In the genomic region with DNA sequence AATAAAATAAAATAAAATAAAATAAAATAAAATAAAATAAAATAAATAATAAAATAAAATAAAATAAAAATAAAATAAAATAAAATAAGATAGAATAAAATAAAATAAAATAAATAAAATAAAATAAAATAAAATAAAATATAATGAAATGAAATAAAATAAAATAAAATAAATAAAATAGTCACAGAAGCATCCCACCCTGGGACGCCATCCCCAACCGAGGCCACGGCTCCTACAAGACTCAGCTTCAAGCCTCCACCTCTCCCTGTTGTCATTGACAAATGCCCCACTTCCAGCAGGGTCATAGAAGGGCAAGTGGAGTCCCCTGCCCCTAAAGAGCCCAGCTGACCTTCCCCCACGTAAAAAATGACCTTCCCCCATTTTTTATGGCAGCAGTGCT, we compare ENCODE assay signal across 33 cellular contexts. TPM values are rescaled to one million over a fixed set of nuclear protein-coding genes. Genes with fewer than 3 reads are reported as not detected.
"Had no signal": no experiment of that assay in that cellular context is flagged by ENCODE, and none has a peak within 500 bp of the region (broad histone marks: within the 10 kb centered on the region; RNA-seq: fewer than 3 reads in every experiment).

No MANE protein-coding gene starts in this region.

- H3K4me1 ChIP-seq: ascending aorta, breast epithelium, colonic mucosa, heart right ventricle had no signal

- H3K4me3 Mint-ChIP-seq: activated CD4-positive, alpha-beta memory T cell treated with anti-CD3 and anti-CD28 coated beads, Interleukin-2, amount 10 ng/mL, durations not matched to agents 7 days and 5 days; activated naive CD4-positive, alpha-beta T cell treated with anti-CD3 and anti-CD28 coated beads, Interleukin-2, amount 10 ng/mL, durations not matched to agents 7 days and 5 days; activated naive CD8-positive, alpha-beta T cell treated with anti-CD3 and anti-CD28 coated beads, Interleukin-2, amount 10 ng/mL, durations not matched to agents 7 days and 5 days; activated T-cell treated with anti-CD3 and anti-CD28 coated beads, Interleukin-2, amount 50 U/mL, for 24 hours; activated T-cell treated with anti-CD3 and anti-CD28 coated beads, Interleukin-2, amount 50 U/mL, for 72 hours; brain; T-cell; T-helper 1 cell treated with Interleukin-12 subunit alpha and Interleukin-12 subunit beta and Interleukin-4 antibody, amounts not matched to agents 30 μg/mL and 1 μg/mL, for 36 hours had no signal

- H3K27ac Mint-ChIP-seq: activated CD4-positive, alpha-beta memory T cell treated with anti-CD3 and anti-CD28 coated beads, Interleukin-2, amount 10 ng/mL, durations not matched to agents 7 days and 5 days; activated naive CD4-positive, alpha-beta T cell treated with anti-CD3 and anti-CD28 coated beads, Interleukin-2, amount 10 ng/mL, durations not matched to agents 7 days and 5 days; activated naive CD4-positive, alpha-beta T cell treated with anti-CD3 and anti-CD28 coated beads, Interleukin-2, amount 50 U/mL, for 72 hours; activated naive CD8-positive, alpha-beta T cell treated with anti-CD3 and anti-CD28 coated beads, Interleukin-2, amount 10 ng/mL, durations not matched to agents 7 days and 5 days; activated T-cell treated with anti-CD3 and anti-CD28 coated beads, Interleukin-2, amount 50 U/mL, for 24 hours; activated T-cell treated with anti-CD3 and anti-CD28 coated beads, Interleukin-2, amount 50 U/mL, for 72 hours; brain; T-cell; T-helper 1 cell treated with Interleukin-12 subunit alpha and Interleukin-12 subunit beta and Interleukin-4 antibody, amounts not matched to agents 30 μg/mL and 1 μg/mL, for 36 hours had no signal

- DNase-seq: activated CD4-positive, alpha-beta T cell treated with anti-CD3 and anti-CD28 coated beads for 1 hour; activated CD4-positive, alpha-beta T cell treated with anti-CD3 and anti-CD28 coated beads for 48 hours; activated gamma-delta T cell; activated naive CD4-positive, alpha-beta T cell; activated naive CD4-positive, alpha-beta T cell treated with anti-CD3 and anti-CD28 coated beads, Interleukin-2, amount 10 ng/mL, durations not matched to agents 7 days and 5 days; activated naive CD8-positive, alpha-beta T cell treated with anti-CD3 and anti-CD28 coated beads, Interleukin-2, amount 10 ng/mL, durations not matched to agents 7 days and 5 days; activated T-cell treated with anti-CD3 and anti-CD28 coated beads for 4 hours; activated T-cell treated with anti-CD3 and anti-CD28 coated beads, Interleukin-2, amount 50 U/mL, for 24 hours; activated T-cell treated with anti-CD3 and anti-CD28 coated beads, Interleukin-2, amount 50 U/mL, for 72 hours; central memory CD4-positive, alpha-beta T cell; cerebellar nuclear complex; colonic mucosa; effector CD8-positive, alpha-beta T cell; esophagus squamous epithelium; foreskin melanocyte; heart right ventricle; SW 1271; T-cell; T1000; WERI-Rb-1 had no signal

- H3K27ac ChIP-seq: ascending aorta, breast epithelium, cardiac muscle cell, colonic mucosa, epithelial cell of prostate, esophagus squamous epithelium, gastroesophageal sphincter, heart right ventricle, WERI-Rb-1 had no signal

- H3K9me3 Mint-ChIP-seq: activated CD4-positive, alpha-beta memory T cell treated with anti-CD3 and anti-CD28 coated beads, Interleukin-2, amount 10 ng/mL, durations not matched to agents 7 days and 5 days; activated naive CD4-positive, alpha-beta T cell treated with anti-CD3 and anti-CD28 coated beads, Interleukin-2, amount 10 ng/mL, durations not matched to agents 7 days and 5 days; activated naive CD4-positive, alpha-beta T cell treated with anti-CD3 and anti-CD28 coated beads, Interleukin-2, amount 50 U/mL, for 72 hours; activated naive CD8-positive, alpha-beta T cell treated with anti-CD3 and anti-CD28 coated beads, Interleukin-2, amount 10 ng/mL, durations not matched to agents 7 days and 5 days; activated T-cell treated with anti-CD3 and anti-CD28 coated beads, Interleukin-2, amount 50 U/mL, for 24 hours; activated T-cell treated with anti-CD3 and anti-CD28 coated beads, Interleukin-2, amount 50 U/mL, for 72 hours; T-cell; T-helper 1 cell treated with Interleukin-12 subunit alpha and Interleukin-12 subunit beta and Interleukin-4 antibody, amounts not matched to agents 30 μg/mL and 1 μg/mL, for 36 hours had no signal

- ATAC-seq: activated naive CD4-positive, alpha-beta T cell treated with anti-CD3 and anti-CD28 coated beads, Interleukin-2, amount 50 U/mL, for 72 hours; activated T-cell treated with anti-CD3 and anti-CD28 coated beads, Interleukin-2, amount 50 U/mL, for 72 hours; gastroesophageal sphincter; heart right ventricle; T-cell had no signal

- H3K36me3 ChIP-seq: ascending aorta, breast epithelium, cardiac muscle cell, colonic mucosa, esophagus squamous epithelium, gastroesophageal sphincter, heart right ventricle, WERI-Rb-1 had no signal

- H3K4me1 Mint-ChIP-seq: activated naive CD4-positive, alpha-beta T cell treated with anti-CD3 and anti-CD28 coated beads, Interleukin-2, amount 10 ng/mL, durations not matched to agents 7 days and 5 days; activated naive CD8-positive, alpha-beta T cell treated with anti-CD3 and anti-CD28 coated beads, Interleukin-2, amount 10 ng/mL, durations not matched to agents 7 days and 5 days had no signal

- H3K27me3 Mint-ChIP-seq: activated CD4-positive, alpha-beta memory T cell treated with anti-CD3 and anti-CD28 coated beads, Interleukin-2, amount 10 ng/mL, durations not matched to agents 7 days and 5 days; activated naive CD4-positive, alpha-beta T cell treated with anti-CD3 and anti-CD28 coated beads, Interleukin-2, amount 10 ng/mL, durations not matched to agents 7 days and 5 days; activated naive CD8-positive, alpha-beta T cell treated with anti-CD3 and anti-CD28 coated beads, Interleukin-2, amount 10 ng/mL, durations not matched to agents 7 days and 5 days; activated T-cell treated with anti-CD3 and anti-CD28 coated beads, Interleukin-2, amount 50 U/mL, for 24 hours; T-cell had no signal

- H3K4me3 ChIP-seq: ascending aorta, breast epithelium, cardiac muscle cell, colonic mucosa, esophagus squamous epithelium, gastroesophageal sphincter, heart right ventricle had no signal

- H3K36me3 Mint-ChIP-seq: activated naive CD4-positive, alpha-beta T cell treated with anti-CD3 and anti-CD28 coated beads, Interleukin-2, amount 10 ng/mL, durations not matched to agents 7 days and 5 days; activated naive CD4-positive, alpha-beta T cell treated with anti-CD3 and anti-CD28 coated beads, Interleukin-2, amount 50 U/mL, for 72 hours; activated naive CD8-positive, alpha-beta T cell treated with anti-CD3 and anti-CD28 coated beads, Interleukin-2, amount 10 ng/mL, durations not matched to agents 7 days and 5 days; brain; T-cell had no signal

- H3K9me3 ChIP-seq: ascending aorta, colonic mucosa, esophagus squamous epithelium, gastroesophageal sphincter, heart right ventricle had no signal

- H3K27me3 ChIP-seq: ascending aorta, cardiac muscle cell, colonic mucosa, esophagus squamous epithelium had no signal

RNA-seq across cellular contexts. Expression of a gene that starts 30.2 kb away (rescaled TPM):
- total RNA-seq: cardiac muscle cell, endothelial cell of umbilical vein, fibroblast of lung, fibroblast of villous mesenchyme, glomerular endothelial cell had no signal
